In genomic region chr2:61135510-61135909, GRCh38 we compare ENCODE assay signal across 8 cellular contexts. TPM values are rescaled to one million over a fixed set of nuclear protein-coding genes. Genes with fewer than 3 reads are reported as not detected.
DNase-seq lines count a peak whose midpoint lies in the region; ATAC-seq, FAIRE-seq and TF ChIP-seq lines count a peak whose summit lies in the region.

No MANE protein-coding gene starts in this region.

- H3K9me3 ChIP-seq in MM.1S (replicated peaks; ENCODE audit: insufficient read depth, low read length) (no peaks in the 10 kb centered on the region), K562 (replicated peaks; ENCODE audit: control insufficient read depth, insufficient read depth, low read depth, low read length) (no peaks in the 10 kb centered on the region), mesenchymal stem cell (ENCODE audit: control insufficient read depth, low read length) (no peaks in the 10 kb centered on the region)

- H3K9me2 ChIP-seq in MM.1S (replicated peaks; ENCODE audit: insufficient read depth, low read length), result no peaks in the 10 kb centered on the region

- H3K4me2 ChIP-seq in MM.1S (ENCODE audit: low read depth, low read length) (no peak overlapping the region), K562 (ENCODE audit: insufficient read depth, low read length) (no peak overlapping the region), mesenchymal stem cell (ENCODE audit: low read length, poor library complexity, severe bottlenecking) (no peak overlapping the region)

- intact Hi-C loops in K562 (cut with micrococcal nuclease), result loop anchor here (1.0 to 10.0 kb wide), 3 partner anchors 339 to 769 kb away; partner anchors contain the start of genes COMMD1 and USP34

- H3K36me3 ChIP-seq in MM.1S (replicated peaks; ENCODE audit: insufficient read depth, low read length), result no peaks in the 10 kb centered on the region
- no peaks in the 10 kb centered on the region for H3K36me3 ChIP-seq in K562 (ENCODE audit: control insufficient read depth, insufficient read depth, low read length)
- no peaks in the 10 kb centered on the region for H3K36me3 ChIP-seq in mesenchymal stem cell (ENCODE audit: control insufficient read depth in 1 of 2, insufficient read depth in 2 of 2, low read depth in 1 of 2, low read length in 2 of 2)

- FAIRE-seq in K562 (lab: Jason Lieb, UNC), result peak; percentile 69

- peak; percentile 71 to 88 for TF ChIP-seq RAD21 in K562 (CRISPR knock-in tag; conservative IDR thresholded peaks at IDR 0.05 in 1 of 2, IDR thresholded peaks at IDR 0.05 in 1 of 2)

- H3K27ac ChIP-seq in MM.1S (ENCODE audit: low read length), result no peak overlapping the region
- H3K27ac ChIP-seq in K562 (ENCODE audit: extremely low read depth, low read depth, low read length), result no peak overlapping the region
- no peak overlapping the region for H3K27ac ChIP-seq in mesenchymal stem cell (ENCODE audit: low read length, poor library complexity, severe bottlenecking)

- in situ Hi-C loops in K562 (cut with MboI), result no loop called here

- no peak overlapping the region for H2BK120ac ChIP-seq in mesenchymal stem cell (ENCODE audit: low read depth, low read length)

- ATAC-seq in K562 (peak; percentile 92), GM19467 (IDR thresholded peaks at IDR 0.05; ENCODE audit: unreplicated experiment) (no peak), GM18519 (IDR thresholded peaks at IDR 0.05; ENCODE audit: low FRiP score, unreplicated experiment) (no peak)

- no peak overlapping the region for H4K8ac ChIP-seq in mesenchymal stem cell (ENCODE audit: low read length)

- H2AFZ ChIP-seq in MM.1S (ENCODE audit: low read length) (no peak overlapping the region), K562 (ENCODE audit: low read depth, low read length) (peak overlapping the region; percentile 52), mesenchymal stem cell (ENCODE audit: low read depth, low read length) (no peak overlapping the region)

- no peak overlapping the region for H4K91ac ChIP-seq in mesenchymal stem cell (ENCODE audit: low read length)

- POLR2A ChIA-PET in K562 (lab: Yijun Ruan, JAX), result interaction anchor here (0.6 kb wide), 1 partner anchor 584 kb away, joined by 3 read pairs; no protein-coding TSS in a partner anchor

- H3K27me3 ChIP-seq in MM.1S (replicated peaks; ENCODE audit: insufficient read depth, low read length) (no peaks in the 10 kb centered on the region), K562 (ENCODE audit: control insufficient read depth in 2 of 2, insufficient read depth in 2 of 2, low read length in 2 of 2) (no peaks in the 10 kb centered on the region), mesenchymal stem cell (ENCODE audit: control insufficient read depth in 1 of 2, insufficient read depth in 1 of 2, low read length in 2 of 2) (no peaks in the 10 kb centered on the region)

- WGBS in K562 (ENCODE audit: insufficient coverage, low coverage, missing lambda C conversion rate), result 0% methylated on average over 3 of the region's 3 CpGs
- 22% methylated on average over 2 of the region's 3 CpGs for WGBS in mesenchymal stem cell

- no peak overlapping the region for H2BK12ac ChIP-seq in mesenchymal stem cell (ENCODE audit: low read length in 2 of 2)

- TF ChIP-seq EP300 in K562 (IDR thresholded peaks at IDR 0.05; ENCODE audit: low read length), result no peak

- H3K79me1 ChIP-seq in mesenchymal stem cell (replicated peaks; ENCODE audit: low read length, poor library complexity, severe bottlenecking), result no peaks in the 10 kb centered on the region

- H2AK5ac ChIP-seq in mesenchymal stem cell (ENCODE audit: low read length, severe bottlenecking), result no peak overlapping the region

- H3K9ac ChIP-seq in MM.1S (ENCODE audit: low read length) (no peak overlapping the region), K562 (ENCODE audit: insufficient read depth in 1 of 2, low read depth in 2 of 2, low read length in 2 of 2) (no peak overlapping the region), mesenchymal stem cell (ENCODE audit: low read length) (no peak overlapping the region)

- no peak overlapping the region for H2BK5ac ChIP-seq in mesenchymal stem cell (ENCODE audit: low read depth, low read length, poor library complexity, severe bottlenecking)

- H3K9me1 ChIP-seq in K562 (ENCODE audit: control insufficient read depth, insufficient read depth, low read length), result no peaks in the 10 kb centered on the region

- H4K20me1 ChIP-seq in MM.1S (ENCODE audit: insufficient read depth, low read length) (no peaks in the 10 kb centered on the region), K562 (replicated peaks; ENCODE audit: control insufficient read depth, insufficient read depth, low read length) (no peaks in the 10 kb centered on the region)

- no peak overlapping the region for H3K4ac ChIP-seq in mesenchymal stem cell (ENCODE audit: low read depth in 1 of 2, low read length in 2 of 2)

- H3F3A ChIP-seq in MM.1S (ENCODE audit: insufficient read depth, low read length), result no peaks in the 10 kb centered on the region

- H3K18ac ChIP-seq in mesenchymal stem cell (ENCODE audit: low read depth in 1 of 2, low read length in 2 of 2), result no peak overlapping the region

- H3K79me2 ChIP-seq in MM.1S (ENCODE audit: low read length), result no peaks in the 10 kb centered on the region
- H3K79me2 ChIP-seq in K562 (ENCODE audit: control insufficient read depth, insufficient read depth, low read length), result no peaks in the 10 kb centered on the region

- peak; percentile 27 for DNase-seq in DMS79 treated with DMSO at 0.1 percent for 48 hours (lab: John Stamatoyannopoulos, UW)
- peak; percentile 19 for DNase-seq in MM.1S
- DNase-seq in K562 (ENCODE audit: extremely low read depth in 1 of 4, low spot score in 3 of 4), result peak in 2 of 4 experiments; percentile 37 to 59
- peak; percentile 46 for DNase-seq in mesenchymal stem cell
- no peak for DNase-seq in COLO668 (lab: John Stamatoyannopoulos, UW; ENCODE audit: unreplicated experiment)
- DNase-seq in activated CD8-positive, alpha-beta memory T cell treated with anti-CD3 and anti-CD28 coated beads, Interleukin-2, amount 50 U/mL, for 48 hours, result no peak

- BruUV-seq in K562 (replicated peaks; lab: Mats Ljungman, UMichigan), result no TSS peak

- TF ChIP-seq CTCF in MM.1S (IDR thresholded peaks at IDR 0.05; ENCODE audit: low read length) (peak; percentile 25), K562 (IDR thresholded peaks at IDR 0.05 in 2 of 3, conservative IDR thresholded peaks at IDR 0.05 in 1 of 3; ENCODE audit: insufficient read depth in 2 of 3, low read depth in 1 of 3, low read length in 3 of 3) (peak; percentile 31 to 81 (median 57); a peak in 5 of 6 replicates)

- H3K4me3 ChIP-seq in MM.1S (ENCODE audit: low read length) (no peak overlapping the region), K562 (no peak overlapping the region), mesenchymal stem cell (ENCODE audit: insufficient read depth in 1 of 2, low read depth in 1 of 2, low read length in 2 of 2) (no peak overlapping the region)

- H2BK15ac ChIP-seq in mesenchymal stem cell (ENCODE audit: low read depth, poor library complexity, severe bottlenecking), result no peak overlapping the region

- no peak for TF ChIP-seq POLR2A in K562 (conservative IDR thresholded peaks at IDR 0.05)

- no peak overlapping the region for H3K23ac ChIP-seq in mesenchymal stem cell (ENCODE audit: low read length in 2 of 2)

- CTCF ChIA-PET in K562 (lab: Yijun Ruan, JAX; ENCODE audit: low intra/inter-chr PET ratio), result interaction anchor here (1.1 to 1.2 kb wide), 2 partner anchors 775 to 1276 kb away, joined by 3 to 5 read pairs; no protein-coding TSS in a partner anchor

- H3K4me1 ChIP-seq in MM.1S (ENCODE audit: low read length), result no peaks in the 10 kb centered on the region
- H3K4me1 ChIP-seq in K562 (replicated peaks in 1 of 2; ENCODE audit: control insufficient read depth in 2 of 2, insufficient read depth in 2 of 2, low read length in 2 of 2), result no peaks in the 10 kb centered on the region; a peak in 1 of 5 replicates
- H3K4me1 ChIP-seq in mesenchymal stem cell (ENCODE audit: control insufficient read depth, insufficient read depth, low read depth, low read length), result no peaks in the 10 kb centered on the region

- no peak overlapping the region for H3K14ac ChIP-seq in mesenchymal stem cell (ENCODE audit: low read length in 2 of 2)

TF ChIP-seq in K562, 482 proteins besides CTCF, POLR2A, EP300 and RAD21 (continues in another document):
- TF ChIP-seq SIRT6 (IDR thresholded peaks at IDR 0.05; ENCODE audit: low read depth, low read length), result no peak
- TF ChIP-seq, protein P1, sequence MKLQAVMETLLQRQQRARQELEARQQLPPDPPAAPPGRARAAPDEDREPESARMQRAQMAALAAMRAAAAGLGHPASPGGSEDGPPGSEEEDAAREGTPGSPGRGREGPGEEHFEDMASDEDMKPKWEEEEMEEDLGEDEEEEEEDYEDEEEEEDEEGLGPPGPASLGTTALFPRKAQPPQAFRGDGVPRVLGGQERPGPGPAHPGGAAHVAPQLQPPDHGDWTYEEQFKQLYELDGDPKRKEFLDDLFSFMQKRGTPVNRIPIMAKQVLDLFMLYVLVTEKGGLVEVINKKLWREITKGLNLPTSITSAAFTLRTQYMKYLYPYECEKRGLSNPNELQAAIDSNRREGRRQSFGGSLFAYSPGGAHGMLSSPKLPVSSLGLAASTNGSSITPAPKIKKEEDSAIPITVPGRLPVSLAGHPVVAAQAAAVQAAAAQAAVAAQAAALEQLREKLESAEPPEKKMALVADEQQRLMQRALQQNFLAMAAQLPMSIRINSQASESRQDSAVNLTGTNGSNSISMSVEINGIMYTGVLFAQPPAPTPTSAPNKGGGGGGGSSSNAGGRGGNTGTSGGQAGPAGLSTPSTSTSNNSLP (IDR thresholded peaks at IDR 0.05; ENCODE audit: borderline replicate concordance, low read depth, low read length), result 0 out of 2 replicates have a peak, but pooled peaks have one; percentile 26
- TF ChIP-seq EWSR1 (IDR thresholded peaks at IDR 0.05; ENCODE audit: borderline replicate concordance, low read depth, partially characterized antibody), result no peak

RNA-seq across cellular contexts. Expression of gene C2orf74, which starts 26.5 kb away (rescaled TPM):
- not detected in 2 replicates for total RNA-seq in K562 (2011; cell fraction: chromatin; rRNA removed; ENCODE audit: low replicate concordance)
- not detected in 2 replicates for total RNA-seq in K562 (2011; cell fraction: nucleolus; rRNA removed)
- total RNA-seq in K562 (2011; cell fraction: nucleoplasm; rRNA removed), result not detected in 2 replicates
- total RNA-seq in K562 (2014; rRNA removed) (not detected in 2 replicates), K562 (2014; rRNA removed; fragmentation: Illumina TruSeq; extraction: Trizol) (not detected in 2 replicates), K562 (2015; rRNA removed; fragmentation: Illumina TruSeq; extraction: Trizol) (not detected in 2 replicates), K562 (2021) (not detected in 2 replicates)
- polyA plus RNA-seq in K562 (2011; rRNA removed) (not detected in 2 replicates), K562 (2014; fragmentation: Illumina TruSeq; extraction: Trizol) (not detected in 2 replicates), K562 (2014; fragmentation: Nextera tagmentation; extraction: Ambion mirVana) (not detected), K562 (2014; rRNA removed) (not detected in 2 replicates)
- not detected in 2 replicates for polyA plus RNA-seq in K562 (2011; cell fraction: cytosol; rRNA removed)
- polyA plus RNA-seq in K562 (2011; cell fraction: nucleus; rRNA removed), result not detected in 2 replicates
- polyA plus RNA-seq in K562 (2012), result not detected in 2 replicates
- not detected in 2 replicates for polyA minus RNA-seq in K562 (2011; rRNA and poly(A)+ RNA removed)
- not detected in 2 replicates for polyA minus RNA-seq in K562 (2011; cell fraction: cytosol; rRNA and poly(A)+ RNA removed)
- polyA minus RNA-seq in K562 (2011; cell fraction: nucleus; rRNA and poly(A)+ RNA removed), result not detected in 2 replicates
- 20.1 TPM for polyA plus RNA-seq in mesenchymal stem cell (2013, experiment 1 of 2)
- polyA plus RNA-seq in mesenchymal stem cell (2013, experiment 2 of 2), result 19.7 TPM

Comparison
In these comparisons a context has a peak if more than half of its experiments do, and no peak if none do; other contexts are left out.
1. DNase-seq: peak in DMS79 treated with DMSO at 0.1 percent for 48 hours (single experiment), MM.1S (single experiment) and mesenchymal stem cell (single experiment); none in COLO668 (single experiment) and activated CD8-positive, alpha-beta memory T cell treated with anti-CD3 and anti-CD28 coated beads, Interleukin-2, amount 50 U/mL, for 48 hours (single experiment).